ENCODE assay signal across 8 cellular contexts in the genomic region with DNA sequence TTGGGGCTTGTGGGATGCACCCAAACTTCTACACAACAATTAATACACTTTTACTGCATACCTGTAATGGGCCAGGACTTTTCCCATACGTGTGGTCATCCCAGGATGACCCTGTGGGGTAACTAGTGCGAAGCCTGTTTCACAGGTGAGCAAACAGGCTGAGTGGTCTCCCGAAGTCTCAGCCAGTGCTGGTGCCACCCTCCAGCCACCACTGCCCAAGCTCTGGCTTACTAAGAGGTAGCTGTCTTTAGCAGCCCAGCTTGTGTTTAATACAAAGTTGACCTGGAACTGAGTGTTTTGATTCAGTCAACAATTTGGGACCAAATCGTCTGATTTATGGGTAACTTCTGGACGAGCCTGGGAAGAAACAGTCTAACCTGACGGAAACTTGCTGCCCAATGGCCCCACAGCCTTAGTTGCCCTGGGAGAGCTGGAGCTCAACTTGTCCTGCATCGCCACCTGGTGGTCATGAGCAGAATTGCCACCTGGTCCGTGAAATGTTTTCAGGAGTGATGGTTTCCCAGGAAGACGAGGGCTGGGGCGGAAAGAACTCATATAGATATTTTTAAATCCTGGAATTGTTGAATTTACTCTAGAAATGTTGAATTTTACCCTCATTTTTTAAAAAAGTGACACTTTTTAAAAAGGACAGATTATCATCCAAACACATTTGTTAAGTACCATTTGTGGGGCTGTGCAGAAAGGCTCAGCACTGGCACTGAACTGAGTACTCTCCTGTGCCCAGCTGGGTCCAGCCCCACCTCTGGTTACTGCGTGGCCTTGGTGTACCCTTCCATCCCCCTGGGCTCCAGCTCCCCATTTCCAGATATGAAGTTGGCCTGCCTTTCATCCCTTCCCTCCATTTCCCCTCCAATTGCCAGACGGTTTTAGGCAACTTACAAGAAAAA.
DNase-seq lines count a peak whose midpoint lies in the region; ATAC-seq and TF ChIP-seq lines count a peak whose summit lies in the region.

No MANE protein-coding gene starts in this region.

- no peaks in the 10 kb centered on the region for H4K20me1 ChIP-seq in DOHH2 (ENCODE audit: control insufficient read depth, insufficient read depth, low read depth, low read length)

- no peak overlapping the region for H3K27ac Mint-ChIP-seq in naive thymus-derived CD8-positive, alpha-beta T cell
- H3K27ac Mint-ChIP-seq in stimulated activated effector memory CD8-positive, alpha-beta T cell treated with anti-CD3 and anti-CD28 coated beads, Interleukin-12 subunit alpha, Interleukin-12 subunit beta, amount 100 ng/mL, for 72 hours = peak overlapping the region; percentile 58

- no peaks in the 10 kb centered on the region for H3K27me3 Mint-ChIP-seq in naive thymus-derived CD8-positive, alpha-beta T cell

- H3K4me1 Mint-ChIP-seq in naive thymus-derived CD8-positive, alpha-beta T cell = no peaks in the 10 kb centered on the region
- peaks cover 15% of the 10 kb centered on the region for H3K4me1 Mint-ChIP-seq in stimulated activated effector memory CD8-positive, alpha-beta T cell treated with anti-CD3 and anti-CD28 coated beads, Interleukin-12 subunit alpha, Interleukin-12 subunit beta, amount 100 ng/mL, for 72 hours

- no peaks in the 10 kb centered on the region for H3K9me2 ChIP-seq in DOHH2 (replicated peaks; ENCODE audit: control insufficient read depth, low read length)

- H3F3A ChIP-seq in DOHH2 (ENCODE audit: control insufficient read depth, insufficient read depth) = no peaks in the 10 kb centered on the region

- H3K4me2 ChIP-seq in DOHH2 (ENCODE audit: low read length) = no peak overlapping the region

- no peaks in the 10 kb centered on the region for H3K79me2 ChIP-seq in DOHH2 (ENCODE audit: control insufficient read depth, low read length)

- DNase-seq in OCI-M1 (lab: John Stamatoyannopoulos, UW) = peak; percentile 86
- DNase-seq in activated T-cell treated with anti-CD3 and anti-CD28 coated beads for 24 hours (ENCODE audit: low read depth) = peak; percentile 70
- DNase-seq in esophagus muscularis mucosa (ENCODE audit: extremely low spot score) = peak; percentile 96
- DNase-seq in naive thymus-derived CD8-positive, alpha-beta T cell = peak; percentile 60 to 87 (median 74)
- DNase-seq in stimulated activated effector memory CD8-positive, alpha-beta T cell treated with anti-CD3 and anti-CD28 coated beads, Interleukin-12 subunit alpha, Interleukin-12 subunit beta, amount 100 ng/mL, for 72 hours (ENCODE audit: low spot score in 2 of 2) = peak; percentile 68 to 88

- H3K4me3 Mint-ChIP-seq in naive thymus-derived CD8-positive, alpha-beta T cell = no peak overlapping the region
- no peak overlapping the region for H3K4me3 Mint-ChIP-seq in stimulated activated effector memory CD8-positive, alpha-beta T cell treated with anti-CD3 and anti-CD28 coated beads, Interleukin-12 subunit alpha, Interleukin-12 subunit beta, amount 100 ng/mL, for 72 hours

- TF ChIP-seq CTCF in DOHH2 (IDR thresholded peaks at IDR 0.05; ENCODE audit: low read depth, low read length, poor library complexity, severe bottlenecking) (peak; percentile 91), esophagus muscularis mucosa (IDR thresholded peaks at IDR 0.05) (peak in 2 of 3 experiments; percentile 99 to 100)

- H3K27me3 ChIP-seq in DOHH2 (ENCODE audit: control insufficient read depth, low read length) = 0 out of 2 replicates have a peak, but pooled peaks cover 4% of the 10 kb centered on the region
- no peaks in the 10 kb centered on the region for H3K27me3 ChIP-seq in esophagus muscularis mucosa

- H3K4me3 ChIP-seq in DOHH2 (ENCODE audit: low read length) (no peak overlapping the region), esophagus muscularis mucosa (no peak overlapping the region)

- POLR2A ChIA-PET in naive thymus-derived CD8-positive, alpha-beta T cell (lab: Charles Lee) = no interaction called here

- H3K36me3 ChIP-seq in DOHH2 (ENCODE audit: control insufficient read depth, low read length) (no peaks in the 10 kb centered on the region), esophagus muscularis mucosa (no peaks in the 10 kb centered on the region)

- no peak for TF ChIP-seq POLR2A in esophagus muscularis mucosa (IDR thresholded peaks at IDR 0.05; ENCODE audit: low read depth)

- intact Hi-C loops in esophagus muscularis mucosa (cut with DNase I) = loop anchor here (1.0 to 5.0 kb wide), 2 partner anchors 235 to 480 kb away; no protein-coding TSS in a partner anchor

- H3K4me1 ChIP-seq in DOHH2 (ENCODE audit: control insufficient read depth, low read length) = no peaks in the 10 kb centered on the region
- H3K4me1 ChIP-seq in esophagus muscularis mucosa = peaks cover 6 to 48% (median 38%) of the 10 kb centered on the region in 4 donors

- ATAC-seq in HG03439 (IDR thresholded peaks at IDR 0.05; ENCODE audit: unreplicated experiment) (peak; percentile 67), GM21717 (IDR thresholded peaks at IDR 0.05; ENCODE audit: unreplicated experiment) (no peak)
- ATAC-seq in naive thymus-derived CD8-positive, alpha-beta T cell = peak; percentile 46 to 50
- peak; percentile 53 for ATAC-seq in stimulated activated effector memory CD8-positive, alpha-beta T cell treated with anti-CD3 and anti-CD28 coated beads, Interleukin-12 subunit alpha, Interleukin-12 subunit beta, amount 100 ng/mL, for 72 hours

- H3K27ac ChIP-seq in DOHH2 (ENCODE audit: low read depth, low read length) (no peak overlapping the region), esophagus muscularis mucosa (replicated peaks in 1 of 4) (peak overlapping the region in 1 of 4 donors; percentile 66)

- 32% methylated on average over 12 of the region's 12 CpGs for WGBS in esophagus muscularis mucosa

- no peak for TF ChIP-seq EP300 in esophagus muscularis mucosa (IDR thresholded peaks at IDR 0.05)

- H3K36me3 Mint-ChIP-seq in naive thymus-derived CD8-positive, alpha-beta T cell = no peaks in the 10 kb centered on the region
- H3K36me3 Mint-ChIP-seq in stimulated activated effector memory CD8-positive, alpha-beta T cell treated with anti-CD3 and anti-CD28 coated beads, Interleukin-12 subunit alpha, Interleukin-12 subunit beta, amount 100 ng/mL, for 72 hours = no peaks in the 10 kb centered on the region

- no peaks in the 10 kb centered on the region for H3K9me3 ChIP-seq in DOHH2 (ENCODE audit: control insufficient read depth, insufficient read depth, low read length)
- no peaks in the 10 kb centered on the region for H3K9me3 ChIP-seq in esophagus muscularis mucosa

- no peaks in the 10 kb centered on the region for H3K9me3 Mint-ChIP-seq in naive thymus-derived CD8-positive, alpha-beta T cell
- no peaks in the 10 kb centered on the region for H3K9me3 Mint-ChIP-seq in stimulated activated effector memory CD8-positive, alpha-beta T cell treated with anti-CD3 and anti-CD28 coated beads, Interleukin-12 subunit alpha, Interleukin-12 subunit beta, amount 100 ng/mL, for 72 hours
